ENCODE assay signal across 1 cellular context in the genomic region with DNA sequence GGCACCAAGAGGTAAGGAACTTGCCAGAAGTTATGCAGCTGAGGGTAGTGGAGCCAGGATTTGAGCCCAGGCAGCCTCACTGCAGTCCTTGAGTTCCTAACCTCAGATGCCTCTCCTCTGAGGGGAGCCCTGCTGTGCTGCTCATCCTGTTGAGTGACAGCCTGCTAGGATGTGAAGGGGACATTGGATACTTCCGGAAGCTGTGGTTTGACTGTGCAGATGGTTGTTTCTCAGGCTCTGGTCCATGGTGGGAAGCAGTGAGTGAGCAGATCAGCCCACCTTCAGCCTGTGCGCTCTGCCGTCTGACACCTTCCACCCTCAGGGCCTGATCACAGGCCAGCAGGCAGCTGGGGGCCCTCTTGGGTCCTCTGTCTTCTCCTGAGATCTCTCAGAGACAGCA.
TF ChIP-seq lines count a peak whose summit lies in the region.

No MANE protein-coding gene starts in this region.

TF ChIP-seq in H1, 55 proteins besides CTCF, POLR2A, EP300 and RAD21 (continued from another document):
- no peak for TF ChIP-seq NANOG (IDR thresholded peaks at IDR 0.05; ENCODE audit: insufficient read depth, low read depth, low read length, poor library complexity, severe bottlenecking)
- TF ChIP-seq HDAC2 (IDR thresholded peaks at IDR 0.05; ENCODE audit: borderline replicate concordance in 1 of 2, low read depth in 2 of 2, low read length in 2 of 2), result no peak
- TF ChIP-seq ZNF274 (IDR thresholded peaks at IDR 0.05; ENCODE audit: borderline replicate concordance, extremely low read depth, low read length), result no peak
TF ChIP-seq in H1: peak in this region for 0.
